In the genomic region with DNA sequence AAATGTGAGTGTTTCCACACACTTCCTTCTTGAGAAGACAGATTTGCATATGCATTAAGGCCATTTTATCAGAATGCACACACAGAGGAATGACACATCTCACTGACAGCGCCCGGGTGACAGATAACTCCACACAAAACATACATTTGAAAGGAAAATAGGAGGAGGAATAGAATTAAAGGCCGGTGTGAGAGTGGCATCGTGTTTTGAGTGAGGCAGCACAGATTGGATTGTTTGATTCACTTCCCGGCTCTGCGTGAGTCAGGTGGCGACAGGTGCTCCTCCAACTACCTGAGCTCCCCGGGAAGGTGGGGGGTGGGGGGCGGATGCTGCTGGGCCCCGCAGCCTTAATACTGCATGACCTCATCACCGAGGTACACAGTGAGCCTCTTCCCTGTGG, we compare ENCODE assay signal across 1 cellular context.
TF ChIP-seq lines count a peak whose summit lies in the region.

No MANE protein-coding gene starts in this region.

TF ChIP-seq in GM23338, 12 proteins besides CTCF, POLR2A, EP300 and RAD21 (continued from another document):
- TF ChIP-seq, protein P1, sequence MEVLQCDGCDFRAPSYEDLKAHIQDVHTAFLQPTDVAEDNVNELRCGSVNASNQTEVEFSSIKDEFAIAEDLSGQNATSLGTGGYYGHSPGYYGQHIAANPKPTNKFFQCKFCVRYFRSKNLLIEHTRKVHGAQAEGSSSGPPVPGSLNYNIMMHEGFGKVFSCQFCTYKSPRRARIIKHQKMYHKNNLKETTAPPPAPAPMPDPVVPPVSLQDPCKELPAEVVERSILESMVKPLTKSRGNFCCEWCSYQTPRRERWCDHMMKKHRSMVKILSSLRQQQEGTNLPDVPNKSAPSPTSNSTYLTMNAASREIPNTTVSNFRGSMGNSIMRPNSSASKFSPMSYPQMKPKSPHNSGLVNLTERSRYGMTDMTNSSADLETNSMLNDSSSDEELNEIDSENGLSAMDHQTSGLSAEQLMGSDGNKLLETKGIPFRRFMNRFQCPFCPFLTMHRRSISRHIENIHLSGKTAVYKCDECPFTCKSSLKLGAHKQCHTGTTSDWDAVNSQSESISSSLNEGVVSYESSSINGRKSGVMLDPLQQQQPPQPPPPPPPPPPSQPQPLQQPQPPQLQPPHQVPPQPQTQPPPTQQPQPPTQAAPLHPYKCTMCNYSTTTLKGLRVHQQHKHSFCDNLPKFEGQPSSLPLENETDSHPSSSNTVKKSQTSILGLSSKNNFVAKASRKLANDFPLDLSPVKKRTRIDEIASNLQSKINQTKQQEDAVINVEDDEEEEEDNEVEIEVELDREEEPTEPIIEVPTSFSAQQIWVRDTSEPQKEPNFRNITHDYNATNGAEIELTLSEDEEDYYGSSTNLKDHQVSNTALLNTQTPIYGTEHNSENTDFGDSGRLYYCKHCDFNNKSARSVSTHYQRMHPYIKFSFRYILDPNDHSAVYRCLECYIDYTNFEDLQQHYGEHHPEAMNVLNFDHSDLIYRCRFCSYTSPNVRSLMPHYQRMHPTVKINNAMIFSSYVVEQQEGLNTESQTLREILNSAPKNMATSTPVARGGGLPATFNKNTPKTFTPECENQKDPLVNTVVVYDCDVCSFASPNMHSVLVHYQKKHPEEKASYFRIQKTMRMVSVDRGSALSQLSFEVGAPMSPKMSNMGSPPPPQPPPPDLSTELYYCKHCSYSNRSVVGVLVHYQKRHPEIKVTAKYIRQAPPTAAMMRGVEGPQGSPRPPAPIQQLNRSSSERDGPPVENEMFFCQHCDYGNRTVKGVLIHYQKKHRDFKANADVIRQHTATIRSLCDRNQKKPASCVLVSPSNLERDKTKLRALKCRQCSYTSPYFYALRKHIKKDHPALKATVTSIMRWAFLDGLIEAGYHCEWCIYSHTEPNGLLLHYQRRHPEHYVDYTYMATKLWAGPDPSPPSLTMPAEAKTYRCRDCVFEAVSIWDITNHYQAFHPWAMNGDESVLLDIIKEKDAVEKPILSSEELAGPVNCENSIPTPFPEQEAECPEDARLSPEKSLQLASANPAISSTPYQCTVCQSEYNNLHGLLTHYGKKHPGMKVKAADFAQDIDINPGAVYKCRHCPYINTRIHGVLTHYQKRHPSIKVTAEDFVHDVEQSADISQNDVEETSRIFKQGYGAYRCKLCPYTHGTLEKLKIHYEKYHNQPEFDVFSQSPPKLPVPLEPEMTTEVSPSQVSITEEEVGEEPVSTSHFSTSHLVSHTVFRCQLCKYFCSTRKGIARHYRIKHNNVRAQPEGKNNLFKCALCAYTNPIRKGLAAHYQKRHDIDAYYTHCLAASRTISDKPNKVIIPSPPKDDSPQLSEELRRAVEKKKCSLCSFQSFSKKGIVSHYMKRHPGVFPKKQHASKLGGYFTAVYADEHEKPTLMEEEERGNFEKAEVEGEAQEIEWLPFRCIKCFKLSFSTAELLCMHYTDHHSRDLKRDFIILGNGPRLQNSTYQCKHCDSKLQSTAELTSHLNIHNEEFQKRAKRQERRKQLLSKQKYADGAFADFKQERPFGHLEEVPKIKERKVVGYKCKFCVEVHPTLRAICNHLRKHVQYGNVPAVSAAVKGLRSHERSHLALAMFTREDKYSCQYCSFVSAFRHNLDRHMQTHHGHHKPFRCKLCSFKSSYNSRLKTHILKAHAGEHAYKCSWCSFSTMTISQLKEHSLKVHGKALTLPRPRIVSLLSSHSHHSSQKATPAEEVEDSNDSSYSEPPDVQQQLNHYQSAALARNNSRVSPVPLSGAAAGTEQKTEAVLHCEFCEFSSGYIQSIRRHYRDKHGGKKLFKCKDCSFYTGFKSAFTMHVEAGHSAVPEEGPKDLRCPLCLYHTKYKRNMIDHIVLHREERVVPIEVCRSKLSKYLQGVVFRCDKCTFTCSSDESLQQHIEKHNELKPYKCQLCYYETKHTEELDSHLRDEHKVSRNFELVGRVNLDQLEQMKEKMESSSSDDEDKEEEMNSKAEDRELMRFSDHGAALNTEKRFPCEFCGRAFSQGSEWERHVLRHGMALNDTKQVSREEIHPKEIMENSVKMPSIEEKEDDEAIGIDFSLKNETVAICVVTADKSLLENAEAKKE (CRISPR knock-in tag; IDR thresholded peaks at IDR 0.05) = no peak
- TF ChIP-seq JUNB (IDR thresholded peaks at IDR 0.05; ENCODE audit: unreplicated experiment) (no peak), NANOG (IDR thresholded peaks at IDR 0.05; ENCODE audit: borderline replicate concordance) (no peak)
